In the genomic region with DNA sequence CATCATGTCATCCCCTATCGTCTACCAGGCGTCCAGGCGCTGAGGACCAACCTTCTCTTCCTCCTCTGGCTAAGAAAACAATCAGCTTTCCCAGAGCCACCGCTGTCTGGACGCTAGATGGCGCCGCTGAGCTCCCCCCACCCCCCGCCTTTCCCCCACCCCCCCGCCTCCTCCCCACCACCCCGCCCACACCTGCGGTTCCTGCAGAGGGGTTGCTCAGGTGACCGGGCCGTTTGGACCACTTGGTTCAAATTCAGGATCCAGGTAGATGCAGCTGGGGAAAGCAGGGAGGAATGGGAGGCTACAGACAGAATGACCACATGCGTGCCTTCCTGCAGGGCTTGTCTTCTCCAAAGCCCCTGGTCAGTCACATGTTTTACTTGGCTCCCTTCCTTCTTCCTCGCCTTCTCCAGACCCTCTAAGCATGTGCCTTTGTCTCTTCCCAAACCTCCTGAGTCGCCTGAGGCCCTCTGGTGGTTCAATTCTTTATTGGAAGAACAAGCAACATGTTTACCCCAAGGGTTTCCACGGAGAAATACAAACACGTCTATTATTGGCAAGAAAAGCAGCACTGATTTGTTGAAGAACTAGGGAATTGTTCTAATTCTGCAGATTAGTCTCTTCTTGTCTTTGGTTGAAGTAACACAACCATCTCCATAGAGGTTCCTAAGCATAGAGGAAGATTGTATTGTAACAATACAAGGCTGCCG, we compare ENCODE assay signal across 8 cellular contexts. TPM values are rescaled to one million over a fixed set of nuclear protein-coding genes. Genes with fewer than 3 reads are reported as not detected.
A peak's percentile ranks its signal among the peaks of the same experiment; 100 is the strongest.
DNase-seq lines count a peak whose midpoint lies in the region; ATAC-seq and TF ChIP-seq lines count a peak whose summit lies in the region.

No MANE protein-coding gene starts in this region.

- no peaks in the 10 kb centered on the region for H3K36me3 Mint-ChIP-seq in osteocyte (ENCODE audit: unreplicated experiment)

- H3K9me3 ChIP-seq in OCI-LY1 (ENCODE audit: low read length) (peaks cover 7% of the 10 kb centered on the region), gastroesophageal sphincter (peaks cover 0 to 24% (median 0%) of the 10 kb centered on the region in 3 donors)

- no peaks in the 10 kb centered on the region for H3K79me2 ChIP-seq in OCI-LY1 (ENCODE audit: insufficient read depth, low read length)

- no peak overlapping the region for H3K27ac ChIP-seq in OCI-LY1 (ENCODE audit: low read depth, low read length, poor library complexity, severe bottlenecking)
- peak overlapping the region in 3 of 4 donors; percentile 27 to 41 (median 37) for H3K27ac ChIP-seq in gastroesophageal sphincter

- no peak for TF ChIP-seq POLR2A in gastroesophageal sphincter (IDR thresholded peaks at IDR 0.05)

- no peak overlapping the region for H3K4me3 Mint-ChIP-seq in osteocyte (ENCODE audit: unreplicated experiment)

- H3K4me1 ChIP-seq in OCI-LY1 (ENCODE audit: insufficient read depth, low read length, severe bottlenecking), result peaks cover 11% of the 10 kb centered on the region
- peaks cover 0 to 21% (median 4%) of the 10 kb centered on the region in 3 donors for H3K4me1 ChIP-seq in gastroesophageal sphincter

- H3K4me3 ChIP-seq in OCI-LY1 (ENCODE audit: low read depth, low read length, poor library complexity, severe bottlenecking) (no peak overlapping the region), gastroesophageal sphincter (no peak overlapping the region)

- DNase-seq in DMS114 treated with DMSO at 0.1 percent for 48 hours (lab: John Stamatoyannopoulos, UW; ENCODE audit: unreplicated experiment), result peak; percentile 82
- peak; percentile 12 for DNase-seq in activated effector memory CD4-positive, alpha-beta T cell treated with Interleukin-2 at 50 U/mL for 16 hours
- peak; percentile 73 for DNase-seq in osteocyte (ENCODE audit: extremely low spot score, unreplicated experiment)

- no peaks in the 10 kb centered on the region for H4K20me1 ChIP-seq in OCI-LY1 (ENCODE audit: insufficient read depth, low read length)

- H3K4me2 ChIP-seq in OCI-LY1 (ENCODE audit: low read length), result no peak overlapping the region

- TF ChIP-seq CTCF in OCI-LY1 (IDR thresholded peaks at IDR 0.05; ENCODE audit: low read length), result peak; percentile 56
- TF ChIP-seq CTCF in gastroesophageal sphincter (IDR thresholded peaks at IDR 0.05), result peak in 2 of 4 experiments; percentile 47 to 50
- TF ChIP-seq CTCF in osteocyte (IDR thresholded peaks at IDR 0.05), result no peak

- TF ChIP-seq RAD21 in Ishikawa (IDR thresholded peaks at IDR 0.05; ENCODE audit: low read depth), result peak; percentile 24; the same call in 1 of the 2 replicates

- H3K4me1 Mint-ChIP-seq in osteocyte (ENCODE audit: unreplicated experiment), result no peaks in the 10 kb centered on the region

- no peaks in the 10 kb centered on the region for H3K9me2 ChIP-seq in OCI-LY1 (ENCODE audit: low read depth, low read length)

- no peak for TF ChIP-seq EP300 in Ishikawa (IDR thresholded peaks at IDR 0.05; ENCODE audit: borderline replicate concordance)
- no peak for TF ChIP-seq EP300 in gastroesophageal sphincter (IDR thresholded peaks at IDR 0.05)

- H3K27me3 ChIP-seq in OCI-LY1 (ENCODE audit: insufficient read depth, low read length), result peaks cover 12% of the 10 kb centered on the region; the same call in 1 of the 2 replicates
- no peaks in the 10 kb centered on the region for H3K27me3 ChIP-seq in gastroesophageal sphincter

- peaks cover 11% of the 10 kb centered on the region for H3K27me3 Mint-ChIP-seq in osteocyte (ENCODE audit: unreplicated experiment)

- H3K9me3 Mint-ChIP-seq in osteocyte (ENCODE audit: unreplicated experiment), result peaks cover 10% of the 10 kb centered on the region

- H3K27ac Mint-ChIP-seq in osteocyte (ENCODE audit: unreplicated experiment), result no peak overlapping the region

- WGBS in gastroesophageal sphincter (ENCODE audit: low coverage in 1 of 2), 2 donors, result 1 to 10% methylated on average over 10 to 15 of the region's 19 CpGs

- H3F3A ChIP-seq in OCI-LY1 (ENCODE audit: insufficient read depth, low read length), result no peaks in the 10 kb centered on the region

- no peak overlapping the region for H2AFZ ChIP-seq in OCI-LY1 (ENCODE audit: low read length)

- no peak overlapping the region for H3K9ac ChIP-seq in OCI-LY1 (ENCODE audit: low read length)

- peak; percentile 77 for ATAC-seq in gastroesophageal sphincter
- no peak for ATAC-seq in GM18519 (IDR thresholded peaks at IDR 0.05; ENCODE audit: low FRiP score, unreplicated experiment)
- ATAC-seq in GM19467 (IDR thresholded peaks at IDR 0.05; ENCODE audit: unreplicated experiment), result no peak

- H3K36me3 ChIP-seq in OCI-LY1 (ENCODE audit: insufficient read depth, low read length) (no peaks in the 10 kb centered on the region; the same call in 1 of the 2 replicates), gastroesophageal sphincter (no peaks in the 10 kb centered on the region)

TF ChIP-seq in Ishikawa, 13 proteins besides CTCF, POLR2A, EP300 and RAD21:
- TF ChIP-seq, protein P1, sequence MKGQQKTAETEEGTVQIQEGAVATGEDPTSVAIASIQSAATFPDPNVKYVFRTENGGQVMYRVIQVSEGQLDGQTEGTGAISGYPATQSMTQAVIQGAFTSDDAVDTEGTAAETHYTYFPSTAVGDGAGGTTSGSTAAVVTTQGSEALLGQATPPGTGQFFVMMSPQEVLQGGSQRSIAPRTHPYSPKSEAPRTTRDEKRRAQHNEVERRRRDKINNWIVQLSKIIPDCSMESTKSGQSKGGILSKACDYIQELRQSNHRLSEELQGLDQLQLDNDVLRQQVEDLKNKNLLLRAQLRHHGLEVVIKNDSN (IDR thresholded peaks at IDR 0.05), result no peak
- TF ChIP-seq, protein P2, sequence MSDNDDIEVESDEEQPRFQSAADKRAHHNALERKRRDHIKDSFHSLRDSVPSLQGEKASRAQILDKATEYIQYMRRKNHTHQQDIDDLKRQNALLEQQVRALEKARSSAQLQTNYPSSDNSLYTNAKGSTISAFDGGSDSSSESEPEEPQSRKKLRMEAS (IDR thresholded peaks at IDR 0.05), result peak; percentile 75

RNA-seq across cellular contexts. Expression of a gene that starts 24.7 kb away (rescaled TPM):
- total RNA-seq in gastroesophageal sphincter (under 1 TPM in 2 of 4 donors, not detected in 2; 0.69 TPM), osteocyte (not detected in 2 replicates)

Comparison
In these comparisons a context has a peak if more than half of its experiments do, and no peak if none do; other contexts are left out.
1. DNase-seq: peak in every context shown above with its lines; median percentile 82 in DMS114 treated with DMSO at 0.1 percent for 48 hours; 73 in osteocyte; 12 in activated effector memory CD4-positive, alpha-beta T cell treated with Interleukin-2 at 50 U/mL for 16 hours.